In the genomic region with DNA sequence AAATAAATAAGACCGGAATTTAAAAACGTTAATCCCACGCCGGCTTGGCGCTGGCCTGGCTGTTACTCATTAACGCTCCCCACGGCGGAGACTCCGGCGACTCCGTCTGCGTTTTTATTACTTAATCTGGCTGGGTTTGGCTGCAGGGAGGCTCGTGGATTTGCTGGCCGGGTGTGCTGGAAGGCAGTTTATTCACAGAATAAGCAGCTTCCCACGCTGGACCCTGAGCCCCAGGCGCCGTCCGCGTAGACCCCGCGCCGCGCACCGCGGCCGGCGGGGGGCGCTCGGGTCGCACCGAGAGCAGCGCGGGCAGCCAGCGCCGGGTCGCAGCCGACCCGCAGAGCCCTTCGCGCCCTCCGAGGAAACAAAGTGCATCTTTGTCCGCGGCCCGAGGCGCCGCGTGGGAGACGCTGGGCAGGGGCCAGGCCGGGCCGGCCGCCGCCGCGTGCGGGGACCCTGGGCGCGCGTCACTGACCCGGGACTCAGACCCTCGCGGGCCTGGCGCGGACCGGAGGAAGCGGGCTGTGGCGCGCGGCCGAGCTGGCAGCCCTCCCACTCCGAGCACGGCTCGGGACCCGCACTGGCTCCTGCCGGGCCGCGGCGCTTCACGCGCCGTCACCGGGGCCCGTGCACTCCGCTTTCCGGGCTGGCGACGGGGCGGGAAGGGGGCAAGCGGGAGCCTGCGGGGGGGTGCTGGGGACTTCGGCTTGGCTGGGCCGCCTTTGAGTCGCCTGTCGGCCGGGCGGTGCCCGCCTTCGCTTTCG, we compare ENCODE assay signal across 8 cellular contexts. TPM values are rescaled to one million over a fixed set of nuclear protein-coding genes. Genes with fewer than 3 reads are reported as not detected.
A peak's percentile ranks its signal among the peaks of the same experiment; 100 is the strongest.
DNase-seq lines count a peak whose midpoint lies in the region; ATAC-seq and TF ChIP-seq lines count a peak whose summit lies in the region.

No MANE protein-coding gene starts in this region.

- no peaks in the 10 kb centered on the region for H3K9me3 ChIP-seq in CD8-positive, alpha-beta memory T cell (ENCODE audit: low read length)
- no peaks in the 10 kb centered on the region for H3K9me3 ChIP-seq in neutrophil
- no peaks in the 10 kb centered on the region for H3K9me3 ChIP-seq in suprapubic skin

- TF ChIP-seq POLR2A in suprapubic skin (IDR thresholded peaks at IDR 0.05), result no peak

- peak overlapping the region; percentile 57 for H3K27ac ChIP-seq in CD8-positive, alpha-beta memory T cell (ENCODE audit: low read depth, low read length)
- peak overlapping the region; percentile 95 for H3K27ac ChIP-seq in neutrophil
- H3K27ac ChIP-seq in suprapubic skin, result peak overlapping the region; percentile 98

- peak overlapping the region; percentile 87 to 99 (median 94) for H3K4me3 Mint-ChIP-seq in CD8-positive, alpha-beta memory T cell
- H3K4me3 Mint-ChIP-seq in activated naive CD4-positive, alpha-beta T cell treated with anti-CD3 and anti-CD28 coated beads for 36 hours, result peak overlapping the region; percentile 85

- H3K4me3 ChIP-seq in CD8-positive, alpha-beta memory T cell (ENCODE audit: low read length), result peak overlapping the region; percentile 21
- peak overlapping the region; percentile 65 to 84 for H3K4me3 ChIP-seq in neutrophil (ENCODE audit: low read depth in 1 of 2, low read length in 1 of 2)
- peak overlapping the region; percentile 95 for H3K4me3 ChIP-seq in suprapubic skin

- POLR2A ChIA-PET in CD8-positive, alpha-beta memory T cell (lab: Charles Lee), result interaction anchor here (0.6 to 2.3 kb wide), 18 partner anchors 42 to 666 kb away, joined by 3 to 18 read pairs (median 3); a partner anchor contains a TSS

- CTCF ChIA-PET in CD8-positive, alpha-beta memory T cell (lab: Charles Lee), result interaction anchor here (0.7 to 8.6 kb wide), 47 partner anchors 8 to 426 kb away, joined by 3 to 112 read pairs (median 5); a partner anchor contains a TSS
- CTCF ChIA-PET in activated naive CD4-positive, alpha-beta T cell treated with anti-CD3 and anti-CD28 coated beads for 36 hours (lab: Charles Lee), result interaction anchor here (0.5 to 3.3 kb wide), 37 partner anchors 8 to 395 kb away, joined by 3 to 32 read pairs (median 4); a partner anchor contains a TSS

- peaks cover 29% of the 10 kb centered on the region for H3K4me1 ChIP-seq in CD8-positive, alpha-beta memory T cell (ENCODE audit: insufficient read depth, low read length)
- H3K4me1 ChIP-seq in neutrophil (ENCODE audit: control insufficient read depth in 1 of 2, insufficient read depth in 1 of 2, low read depth in 1 of 2, low read length in 1 of 2) (peaks cover 33 to 34% of the 10 kb centered on the region in 2 experiments), suprapubic skin (peaks cover 40% of the 10 kb centered on the region)

- no peaks in the 10 kb centered on the region for H3K27me3 ChIP-seq in CD8-positive, alpha-beta memory T cell (ENCODE audit: insufficient read depth, low read length, poor library complexity, severe bottlenecking)
- no peaks in the 10 kb centered on the region for H3K27me3 ChIP-seq in neutrophil
- no peaks in the 10 kb centered on the region for H3K27me3 ChIP-seq in suprapubic skin

- no peaks in the 10 kb centered on the region for H3K36me3 ChIP-seq in CD8-positive, alpha-beta memory T cell (ENCODE audit: insufficient read depth, low read length)
- no peaks in the 10 kb centered on the region for H3K36me3 ChIP-seq in neutrophil
- no peaks in the 10 kb centered on the region for H3K36me3 ChIP-seq in suprapubic skin

- intact Hi-C loops in activated naive CD4-positive, alpha-beta T cell treated with anti-CD3 and anti-CD28 coated beads for 36 hours (cut with micrococcal nuclease), result loop anchor here (1.0 to 5.0 kb wide), 5 partner anchors 211 to 496 kb away; no protein-coding TSS in a partner anchor

- DNase-seq in CD8-positive, alpha-beta memory T cell, result peak; percentile 52 to 80 (median 73)
- DNase-seq in RPMI8226 (peak; percentile 74), germinal center (ENCODE audit: low spot score) (peak; percentile 86), suprapubic skin (ENCODE audit: low spot score in 2 of 2) (peak; percentile 84 to 88)
- peak; percentile 62 for DNase-seq in activated naive CD4-positive, alpha-beta T cell treated with anti-CD3 and anti-CD28 coated beads for 36 hours

- H3K4me1 Mint-ChIP-seq in CD8-positive, alpha-beta memory T cell, result peaks cover 34 to 44% (median 41%) of the 10 kb centered on the region in 3 donors
- H3K4me1 Mint-ChIP-seq in activated naive CD4-positive, alpha-beta T cell treated with anti-CD3 and anti-CD28 coated beads for 36 hours (ENCODE audit: low read depth), result peaks cover 29% of the 10 kb centered on the region

- 1% methylated on average over 16 of the region's 98 CpGs for WGBS in suprapubic skin

- no peak for TF ChIP-seq EP300 in suprapubic skin (IDR thresholded peaks at IDR 0.05)

- TF ChIP-seq CTCF in neutrophil (IDR thresholded peaks at IDR 0.05) (peak; percentile 77), suprapubic skin (IDR thresholded peaks at IDR 0.05) (peak; percentile 75 to 81)

- H3K27ac Mint-ChIP-seq in CD8-positive, alpha-beta memory T cell, result peak overlapping the region; percentile 93 to 99 (median 98)
- H3K27ac Mint-ChIP-seq in activated naive CD4-positive, alpha-beta T cell treated with anti-CD3 and anti-CD28 coated beads for 36 hours, result peak overlapping the region; percentile 90

- ATAC-seq in GM19328 (IDR thresholded peaks at IDR 0.05; ENCODE audit: unreplicated experiment) (peak; percentile 52), HG03439 (IDR thresholded peaks at IDR 0.05; ENCODE audit: unreplicated experiment) (peak; percentile 62)

- H3K27me3 Mint-ChIP-seq in CD8-positive, alpha-beta memory T cell, result peaks cover 0 to 2% of the 10 kb centered on the region in 2 donors
- H3K27me3 Mint-ChIP-seq in activated naive CD4-positive, alpha-beta T cell treated with anti-CD3 and anti-CD28 coated beads for 36 hours (ENCODE audit: low read depth), result no peaks in the 10 kb centered on the region

- peaks cover 0 to 6% (median 0%) of the 10 kb centered on the region in 3 donors for H3K36me3 Mint-ChIP-seq in CD8-positive, alpha-beta memory T cell
- H3K36me3 Mint-ChIP-seq in activated naive CD4-positive, alpha-beta T cell treated with anti-CD3 and anti-CD28 coated beads for 36 hours (ENCODE audit: low read depth), result no peaks in the 10 kb centered on the region

- H3K9me3 Mint-ChIP-seq in CD8-positive, alpha-beta memory T cell, result no peaks in the 10 kb centered on the region
- H3K9me3 Mint-ChIP-seq in activated naive CD4-positive, alpha-beta T cell treated with anti-CD3 and anti-CD28 coated beads for 36 hours, result no peaks in the 10 kb centered on the region

RNA-seq across cellular contexts. Expression of a gene that starts 0.6 kb away (rescaled TPM):
- 10 to 100 TPM; 13.6 to 13.8 TPM for total RNA-seq in CD8-positive, alpha-beta memory T cell
- 7.7 TPM for polyA plus RNA-seq in CD8-positive, alpha-beta memory T cell
- total RNA-seq in activated naive CD4-positive, alpha-beta T cell treated with anti-CD3 and anti-CD28 coated beads for 36 hours, result 10 to 100 TPM; 27.1 to 29.7 TPM
- total RNA-seq in suprapubic skin, result 1 to 10 TPM; 4.8 to 9.0 (median 6.7) TPM

RNA-seq across cellular contexts. Expression of a gene that starts 28.2 kb away (rescaled TPM):
- 100 to 1,000 TPM; 203 to 207 TPM for total RNA-seq in CD8-positive, alpha-beta memory T cell
- 83.3 TPM for polyA plus RNA-seq in CD8-positive, alpha-beta memory T cell
- total RNA-seq in activated naive CD4-positive, alpha-beta T cell treated with anti-CD3 and anti-CD28 coated beads for 36 hours, result 100 to 1,000 TPM; 215 to 216 TPM
- 10 to 100 TPM; 58.8 to 78.3 (median 62.1) TPM for total RNA-seq in suprapubic skin

RNA-seq across cellular contexts. Expression of a gene that starts 41.3 kb away (rescaled TPM):
- total RNA-seq in CD8-positive, alpha-beta memory T cell, result 10 to 100 TPM; 48.2 to 52.3 TPM
- 18.6 TPM for polyA plus RNA-seq in CD8-positive, alpha-beta memory T cell
- 10 to 100 TPM; 46.1 to 51.7 TPM for total RNA-seq in activated naive CD4-positive, alpha-beta T cell treated with anti-CD3 and anti-CD28 coated beads for 36 hours
- 10 to 100 TPM; 12.2 to 37.4 (median 15.0) TPM for total RNA-seq in suprapubic skin

Comparison
In these comparisons a context has a peak if more than half of its experiments do, and no peak if none do; other contexts are left out.
1. Peak in every context shown above with its lines: DNase-seq, ATAC-seq, H3K4me3 ChIP-seq and H3K27ac ChIP-seq.
2. H3K4me3 ChIP-seq: peak in every context shown above with its lines; median percentile 95 in suprapubic skin; 74 in neutrophil; 21 in CD8-positive, alpha-beta memory T cell.